In the genomic region with DNA sequence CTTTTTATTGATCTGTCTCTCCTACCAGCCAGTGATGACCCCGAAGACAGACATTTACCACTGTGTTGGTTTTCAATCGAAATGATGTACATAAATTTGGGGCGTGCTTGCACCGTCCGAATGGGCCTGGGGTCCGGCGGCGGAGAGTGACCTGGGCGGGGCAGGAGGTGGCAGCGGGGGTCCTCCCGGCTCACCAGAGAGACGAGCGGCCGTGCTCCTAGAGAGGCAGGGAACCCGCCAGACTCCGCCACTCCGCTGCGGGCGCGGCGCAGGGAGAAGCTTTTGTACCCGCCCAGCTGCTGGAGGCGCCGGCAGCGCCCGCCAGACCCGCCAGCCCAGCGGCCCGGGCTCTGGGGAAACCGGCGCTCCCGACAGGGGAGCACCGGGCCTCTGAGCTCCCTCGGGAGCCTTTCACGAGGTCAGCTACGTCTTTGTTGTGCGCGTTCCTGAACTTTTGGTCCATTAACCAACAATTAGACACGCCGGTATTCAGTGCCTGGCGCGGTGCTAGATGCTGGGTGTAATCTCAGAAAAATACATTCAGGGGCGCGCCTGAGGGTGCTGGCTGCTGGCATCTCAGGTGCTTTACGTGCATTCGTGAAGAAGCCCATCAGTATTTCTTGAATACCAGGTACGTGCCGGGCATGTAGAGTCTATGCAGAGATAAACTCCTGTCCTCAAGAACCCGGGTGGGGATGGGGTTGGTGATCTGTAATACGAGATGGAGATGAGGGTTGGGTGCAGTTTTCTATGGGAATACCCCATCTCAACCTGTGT, we compare ENCODE assay signal across 8 cellular contexts. TPM values are rescaled to one million over a fixed set of nuclear protein-coding genes. Genes with fewer than 3 reads are reported as not detected.
A peak's percentile ranks its signal among the peaks of the same experiment; 100 is the strongest.
DNase-seq lines count a peak whose midpoint lies in the region; ATAC-seq, FAIRE-seq and TF ChIP-seq lines count a peak whose summit lies in the region.

A gene with protein sequence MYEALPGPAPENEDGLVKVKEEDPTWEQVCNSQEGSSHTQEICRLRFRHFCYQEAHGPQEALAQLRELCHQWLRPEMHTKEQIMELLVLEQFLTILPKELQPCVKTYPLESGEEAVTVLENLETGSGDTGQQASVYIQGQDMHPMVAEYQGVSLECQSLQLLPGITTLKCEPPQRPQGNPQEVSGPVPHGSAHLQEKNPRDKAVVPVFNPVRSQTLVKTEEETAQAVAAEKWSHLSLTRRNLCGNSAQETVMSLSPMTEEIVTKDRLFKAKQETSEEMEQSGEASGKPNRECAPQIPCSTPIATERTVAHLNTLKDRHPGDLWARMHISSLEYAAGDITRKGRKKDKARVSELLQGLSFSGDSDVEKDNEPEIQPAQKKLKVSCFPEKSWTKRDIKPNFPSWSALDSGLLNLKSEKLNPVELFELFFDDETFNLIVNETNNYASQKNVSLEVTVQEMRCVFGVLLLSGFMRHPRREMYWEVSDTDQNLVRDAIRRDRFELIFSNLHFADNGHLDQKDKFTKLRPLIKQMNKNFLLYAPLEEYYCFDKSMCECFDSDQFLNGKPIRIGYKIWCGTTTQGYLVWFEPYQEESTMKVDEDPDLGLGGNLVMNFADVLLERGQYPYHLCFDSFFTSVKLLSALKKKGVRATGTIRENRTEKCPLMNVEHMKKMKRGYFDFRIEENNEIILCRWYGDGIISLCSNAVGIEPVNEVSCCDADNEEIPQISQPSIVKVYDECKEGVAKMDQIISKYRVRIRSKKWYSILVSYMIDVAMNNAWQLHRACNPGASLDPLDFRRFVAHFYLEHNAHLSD (plus strand): TSS at position 285 of the 777 bp plus-strand sequence. CDS start 2,242 bp downstream, outside the sequence.

- peak; percentile 28 to 35 for TF ChIP-seq RAD21 in K562 (CRISPR knock-in tag; conservative IDR thresholded peaks at IDR 0.05 in 1 of 2, IDR thresholded peaks at IDR 0.05 in 1 of 2)

- intact Hi-C loops in K562 (cut with micrococcal nuclease): loop anchor here (5.0 kb wide), 2 partner anchors 54 to 56 kb away; a partner anchor contains a TSS

- H3K9me3 ChIP-seq in K562 (replicated peaks; ENCODE audit: control insufficient read depth, insufficient read depth, low read depth, low read length): peaks cover 6% of the 10 kb centered on the region; the same call in 1 of the 2 replicates

- in situ Hi-C loops in GM13977 (cut with MboI; ENCODE audit: low pct_unique_long_range_greater_than_20kb, low sequenced_read_pairs, unreplicated experiment): no loop called here
- in situ Hi-C loops in K562 (cut with MboI): no loop called here

- H3K9me1 ChIP-seq in K562 (ENCODE audit: control insufficient read depth, insufficient read depth, low read length): no peaks in the 10 kb centered on the region

- H2AFZ ChIP-seq in K562 (ENCODE audit: low read depth, low read length): peak within 1 kb of the TSS; percentile 87

- peaks cover 4 to 7% of the 10 kb centered on the region in 2 experiments; a peak in 2 of 5 replicates for H3K4me1 ChIP-seq in K562 (replicated peaks in 1 of 2; ENCODE audit: control insufficient read depth in 2 of 2, insufficient read depth in 2 of 2, low read length in 2 of 2)

- peak; percentile 58 for DNase-seq in GM13977 (ENCODE audit: low spot score)
- DNase-seq in NCI-H1417 treated with DMSO at 0.1 percent for 48 hours (lab: John Stamatoyannopoulos, UW): peak; percentile 25
- DNase-seq in T-helper 2 cell: peak in 4 of 5 experiments; percentile 13 to 74 (median 17)
- peak; percentile 76 to 92 (median 86) for DNase-seq in K562 (ENCODE audit: extremely low read depth in 1 of 4, low spot score in 3 of 4)
- DNase-seq in iPS DF 19.7 (ENCODE audit: low read depth, low spot score): peak; percentile 40
- DNase-seq in retinal pigment epithelial cell (ENCODE audit: low read depth): peak; percentile 36
- no peak for DNase-seq in SW 1271 (lab: John Stamatoyannopoulos, UW)

- peak; percentile 11 for FAIRE-seq in K562 (lab: Jason Lieb, UNC)

- no peak for TF ChIP-seq EP300 in K562 (IDR thresholded peaks at IDR 0.05; ENCODE audit: low read length)

- H3K4me3 ChIP-seq in K562: peak within 1 kb of the TSS; percentile 73
- H3K4me3 ChIP-seq in retinal pigment epithelial cell (ENCODE audit: low read length): peak within 1 kb of the TSS; percentile 77

- TF ChIP-seq POLR2A in K562 (conservative IDR thresholded peaks at IDR 0.05): peak; percentile 82

- peak within 1 kb of the TSS; percentile 81 to 93 for H3K9ac ChIP-seq in K562 (ENCODE audit: insufficient read depth in 1 of 2, low read depth in 2 of 2, low read length in 2 of 2)

- peaks cover 16% of the 10 kb centered on the region for H3K79me2 ChIP-seq in K562 (ENCODE audit: control insufficient read depth, insufficient read depth, low read length)

- H4K20me1 ChIP-seq in K562 (replicated peaks; ENCODE audit: control insufficient read depth, insufficient read depth, low read length): no peaks in the 10 kb centered on the region

- CTCF ChIA-PET in K562 (lab: Yijun Ruan, JAX; ENCODE audit: low intra/inter-chr PET ratio): no interaction called here

- peak; percentile 88 for ATAC-seq in HG02678 (IDR thresholded peaks at IDR 0.05; ENCODE audit: unreplicated experiment)
- peak; percentile 97 for ATAC-seq in K562

- H3K27me3 ChIP-seq in K562 (ENCODE audit: control insufficient read depth in 2 of 2, insufficient read depth in 2 of 2, low read length in 2 of 2): no peaks in the 10 kb centered on the region

- peak within 1 kb of the TSS; percentile 85 for H3K4me2 ChIP-seq in K562 (ENCODE audit: insufficient read depth, low read length)

- peaks cover 39% of the 10 kb centered on the region for H3K36me3 ChIP-seq in K562 (ENCODE audit: control insufficient read depth, insufficient read depth, low read length)

- H3K27ac ChIP-seq in K562 (ENCODE audit: extremely low read depth, low read depth, low read length): peak within 1 kb of the TSS; percentile 48

- BruUV-seq in K562 (replicated peaks; lab: Mats Ljungman, UMichigan): no TSS peak

- WGBS in K562 (ENCODE audit: insufficient coverage, low coverage, missing lambda C conversion rate): under 1% methylated on average over 50 of the region's 50 CpGs

- POLR2A ChIA-PET in K562 (lab: Yijun Ruan, JAX): interaction anchor here (0.6 to 5.4 kb wide), 15 partner anchors 11 to 143 kb away, joined by 3 to 61 read pairs (median 4); a partner anchor contains a TSS

- TF ChIP-seq CTCF in GM13977 (IDR thresholded peaks at IDR 0.05; ENCODE audit: extremely low read depth, insufficient read depth, missing control alignments): no peak
- TF ChIP-seq CTCF in K562 (IDR thresholded peaks at IDR 0.05 in 2 of 3, conservative IDR thresholded peaks at IDR 0.05 in 1 of 3; ENCODE audit: insufficient read depth in 2 of 3, low read depth in 1 of 3, low read length in 3 of 3): no peak; a peak in 1 of 6 replicates
- no peak for TF ChIP-seq CTCF in retinal pigment epithelial cell (conservative IDR thresholded peaks at IDR 0.05; ENCODE audit: low read depth, low read length)

TF ChIP-seq in K562, 482 proteins besides CTCF, POLR2A, EP300 and RAD21 (continues in another document):
- TF ChIP-seq, protein P1, sequence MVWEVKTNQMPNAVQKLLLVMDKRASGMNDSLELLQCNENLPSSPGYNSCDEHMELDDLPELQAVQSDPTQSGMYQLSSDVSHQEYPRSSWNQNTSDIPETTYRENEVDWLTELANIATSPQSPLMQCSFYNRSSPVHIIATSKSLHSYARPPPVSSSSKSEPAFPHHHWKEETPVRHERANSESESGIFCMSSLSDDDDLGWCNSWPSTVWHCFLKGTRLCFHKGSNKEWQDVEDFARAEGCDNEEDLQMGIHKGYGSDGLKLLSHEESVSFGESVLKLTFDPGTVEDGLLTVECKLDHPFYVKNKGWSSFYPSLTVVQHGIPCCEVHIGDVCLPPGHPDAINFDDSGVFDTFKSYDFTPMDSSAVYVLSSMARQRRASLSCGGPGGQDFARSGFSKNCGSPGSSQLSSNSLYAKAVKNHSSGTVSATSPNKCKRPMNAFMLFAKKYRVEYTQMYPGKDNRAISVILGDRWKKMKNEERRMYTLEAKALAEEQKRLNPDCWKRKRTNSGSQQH (CRISPR knock-in tag; IDR thresholded peaks at IDR 0.05): no peak
- TF ChIP-seq HIVEP1 (CRISPR knock-in tag; IDR thresholded peaks at IDR 0.05) (no peak), ZNF165 (CRISPR knock-in tag; IDR thresholded peaks at IDR 0.05; ENCODE audit: borderline replicate concordance) (no peak), TRIM28 (IDR thresholded peaks at IDR 0.05) (no peak)

RNA-seq across cellular contexts. Expression of the gene that starts here (rescaled TPM):
- 7.8 and 12.2 TPM in 2 replicates for total RNA-seq in K562 (2011; cell fraction: chromatin; rRNA removed; ENCODE audit: low replicate concordance)
- 4.7 and 6.2 TPM in 2 replicates for total RNA-seq in K562 (2011; cell fraction: nucleolus; rRNA removed)
- 7.0 and 7.5 TPM in 2 replicates for total RNA-seq in K562 (2011; cell fraction: nucleoplasm; rRNA removed)
- total RNA-seq in K562 (2014; rRNA removed): 4.4 and 5.8 TPM in 2 replicates
- 9.0 and 10.0 TPM in 2 replicates for total RNA-seq in K562 (2014; rRNA removed; fragmentation: Illumina TruSeq; extraction: Trizol)
- total RNA-seq in K562 (2015; rRNA removed; fragmentation: Illumina TruSeq; extraction: Trizol): 8.3 and 8.9 TPM in 2 replicates
- total RNA-seq in K562 (2021): 6.5 and 7.4 TPM in 2 replicates
- polyA plus RNA-seq in K562 (2011; rRNA removed): 7.1 and 8.2 TPM in 2 replicates
- 3.0 and 4.0 TPM in 2 replicates for polyA plus RNA-seq in K562 (2011; cell fraction: cytosol; rRNA removed)
- polyA plus RNA-seq in K562 (2011; cell fraction: nucleus; rRNA removed): 10.0 and 10.8 TPM in 2 replicates
- 4.9 and 7.8 TPM in 2 replicates for polyA plus RNA-seq in K562 (2012)
- polyA plus RNA-seq in K562 (2014; fragmentation: Illumina TruSeq; extraction: Trizol): 6.5 and 7.3 TPM in 2 replicates
- polyA plus RNA-seq in K562 (2014; fragmentation: Nextera tagmentation; extraction: Ambion mirVana): 1 to 10 TPM; 3.3 to 3.5 TPM
- 5.6 and 6.1 TPM in 2 replicates for polyA plus RNA-seq in K562 (2014; rRNA removed)
- polyA minus RNA-seq in K562 (2011; rRNA and poly(A)+ RNA removed): 9.5 and 10.0 TPM in 2 replicates
- polyA minus RNA-seq in K562 (2011; cell fraction: cytosol; rRNA and poly(A)+ RNA removed): 3.3 and 4.4 TPM in 2 replicates
- 5.0 and 6.3 TPM in 2 replicates for polyA minus RNA-seq in K562 (2011; cell fraction: nucleus; rRNA and poly(A)+ RNA removed)

Comparison
In these comparisons a context has a peak if more than half of its experiments do, and no peak if none do; other contexts are left out.
1. DNase-seq: peak in GM13977 (single experiment), NCI-H1417 treated with DMSO at 0.1 percent for 48 hours (single experiment), T-helper 2 cell (4 of 5), K562 (4 of 4), iPS DF 19.7 (single experiment) and retinal pigment epithelial cell (single experiment); none in SW 1271 (0 of 2).